In genomic region chr6:49662877-49663231, GRCh38 we compare ENCODE assay signal across 29 cellular contexts. TPM values are rescaled to one million over a fixed set of nuclear protein-coding genes. Genes with fewer than 3 reads are reported as not detected.
"Had no signal": no experiment of that assay in that cellular context is flagged by ENCODE, and none has a peak within 500 bp of the region (broad histone marks: within the 10 kb centered on the region; RNA-seq: fewer than 3 reads in every experiment).

No MANE protein-coding gene starts in this region.

- H3K27me3 ChIP-seq: adrenal gland, ascending aorta, body of pancreas had no signal

- H3K27ac ChIP-seq: adrenal gland, ascending aorta, body of pancreas, PC-9 had no signal

- H3K36me3 Mint-ChIP-seq: activated naive CD8-positive, alpha-beta T cell treated with anti-CD3 and anti-CD28 coated beads, Interleukin-2, amount 10 ng/mL, durations not matched to agents 7 days and 5 days had no signal

- H3K4me1 ChIP-seq: adrenal gland, ascending aorta, body of pancreas had no signal

- H3K9me3 ChIP-seq: adrenal gland, ascending aorta, body of pancreas had no signal

- H3K4me2 ChIP-seq: PC-9 had no signal

- H3K4me1 Mint-ChIP-seq: activated B cell treated with CpG ODN at 0.5 μM for 24 hours; activated CD4-positive, alpha-beta memory T cell treated with anti-CD3 and anti-CD28 coated beads, Interleukin-2, amount 10 ng/mL, durations not matched to agents 7 days and 5 days; activated CD4-positive, alpha-beta T cell treated with anti-CD3 and anti-CD28 coated beads, Interleukin-2, amount 10 ng/mL, durations not matched to agents 7 days and 5 days; activated T-helper 17 cell treated with anti-CD3 and anti-CD28 coated beads, Interleukin-2, amount 50 U/mL, for 72 hours; T-helper 17 cell had no signal

- H3K27me3 Mint-ChIP-seq: activated B cell treated with CpG ODN at 0.5 μM for 24 hours; activated CD4-positive, alpha-beta memory T cell treated with anti-CD3 and anti-CD28 coated beads, Interleukin-2, amount 10 ng/mL, durations not matched to agents 7 days and 5 days; activated CD4-positive, alpha-beta T cell treated with anti-CD3 and anti-CD28 coated beads, Interleukin-2, amount 10 ng/mL, durations not matched to agents 7 days and 5 days; activated naive CD8-positive, alpha-beta T cell treated with anti-CD3 and anti-CD28 coated beads, Interleukin-2, amount 10 ng/mL, durations not matched to agents 7 days and 5 days; activated T-helper 17 cell treated with anti-CD3 and anti-CD28 coated beads, Interleukin-2, amount 50 U/mL, for 72 hours; T-helper 17 cell had no signal

- H3K9me3 Mint-ChIP-seq: activated B cell treated with CpG ODN at 0.5 μM for 24 hours; activated CD4-positive, alpha-beta memory T cell treated with anti-CD3 and anti-CD28 coated beads, Interleukin-2, amount 10 ng/mL, durations not matched to agents 7 days and 5 days; activated CD4-positive, alpha-beta T cell treated with anti-CD3 and anti-CD28 coated beads, Interleukin-2, amount 10 ng/mL, durations not matched to agents 7 days and 5 days; activated naive CD4-positive, alpha-beta T cell treated with anti-CD3 and anti-CD28 coated beads for 36 hours; activated naive CD8-positive, alpha-beta T cell treated with anti-CD3 and anti-CD28 coated beads, Interleukin-2, amount 10 ng/mL, durations not matched to agents 7 days and 5 days; activated T-helper 17 cell treated with anti-CD3 and anti-CD28 coated beads, Interleukin-2, amount 50 U/mL, for 72 hours had no signal

- H2AFZ ChIP-seq: PC-9 had no signal

- H3K27ac Mint-ChIP-seq: activated B cell treated with CpG ODN at 0.5 μM for 24 hours; activated CD4-positive, alpha-beta memory T cell treated with anti-CD3 and anti-CD28 coated beads, Interleukin-2, amount 10 ng/mL, durations not matched to agents 7 days and 5 days; activated CD4-positive, alpha-beta T cell treated with anti-CD3 and anti-CD28 coated beads, Interleukin-2, amount 10 ng/mL, durations not matched to agents 7 days and 5 days; activated naive CD4-positive, alpha-beta T cell treated with anti-CD3 and anti-CD28 coated beads for 36 hours; activated naive CD8-positive, alpha-beta T cell treated with anti-CD3 and anti-CD28 coated beads, Interleukin-2, amount 10 ng/mL, durations not matched to agents 7 days and 5 days; activated T-helper 17 cell treated with anti-CD3 and anti-CD28 coated beads, Interleukin-2, amount 50 U/mL, for 72 hours; T-helper 17 cell had no signal

- ATAC-seq: activated T-helper 17 cell treated with anti-CD3 and anti-CD28 coated beads, Interleukin-2, amount 50 U/mL, for 72 hours; body of pancreas; T-helper 17 cell had no signal

- DNase-seq: activated B cell treated with CpG ODN at 0.5 μM for 24 hours; activated CD4-positive, alpha-beta memory T cell treated with anti-CD3 and anti-CD28 coated beads, Interleukin-2, amount 10 ng/mL, durations not matched to agents 7 days and 5 days; activated CD4-positive, alpha-beta T cell treated with anti-CD3 and anti-CD28 coated beads, Interleukin-2, amount 10 ng/mL, durations not matched to agents 7 days and 5 days; activated gamma-delta T cell; activated naive CD4-positive, alpha-beta T cell treated with anti-CD3 and anti-CD28 coated beads for 36 hours; activated naive CD8-positive, alpha-beta T cell treated with anti-CD3 and anti-CD28 coated beads, Interleukin-2, amount 10 ng/mL, durations not matched to agents 7 days and 5 days; activated T-cell treated with anti-CD3 and anti-CD28 coated beads for 4 hours; activated T-cell treated with anti-CD3 and anti-CD28 coated beads, Interleukin-2, amount 50 U/mL, for 48 hours; adrenal gland; body of pancreas; central memory CD4-positive, alpha-beta T cell; Kasumi-1; KBM-7; NCI-H1048; NCI-H1417; NCI-H1930; NCI-H345; NCI-H510A; NCI-H526 treated with DMSO at 0.1 percent for 48 hours; PC-9; SHP77 treated with DMSO at 0.1 percent for 48 hours; T-helper 17 cell; T-helper 9 cell had no signal

- H3K36me3 ChIP-seq: adrenal gland, ascending aorta had no signal

- H3K4me3 ChIP-seq: adrenal gland, ascending aorta, body of pancreas, PC-9 had no signal

- H3K4me3 Mint-ChIP-seq: activated B cell treated with CpG ODN at 0.5 μM for 24 hours; activated CD4-positive, alpha-beta memory T cell treated with anti-CD3 and anti-CD28 coated beads, Interleukin-2, amount 10 ng/mL, durations not matched to agents 7 days and 5 days; activated CD4-positive, alpha-beta T cell treated with anti-CD3 and anti-CD28 coated beads, Interleukin-2, amount 10 ng/mL, durations not matched to agents 7 days and 5 days; activated naive CD4-positive, alpha-beta T cell treated with anti-CD3 and anti-CD28 coated beads for 36 hours; activated naive CD8-positive, alpha-beta T cell treated with anti-CD3 and anti-CD28 coated beads, Interleukin-2, amount 10 ng/mL, durations not matched to agents 7 days and 5 days; activated T-helper 17 cell treated with anti-CD3 and anti-CD28 coated beads, Interleukin-2, amount 50 U/mL, for 72 hours; T-helper 17 cell had no signal

RNA-seq across cellular contexts. Expression of gene RHAG, which starts 26.2 kb away (rescaled TPM):
- total RNA-seq: activated B cell treated with CpG ODN at 0.5 μM for 24 hours; activated CD4-positive, alpha-beta memory T cell treated with anti-CD3 and anti-CD28 coated beads, Interleukin-2, amount 10 ng/mL, durations not matched to agents 7 days and 5 days; activated CD4-positive, alpha-beta T cell treated with anti-CD3 and anti-CD28 coated beads, Interleukin-2, amount 10 ng/mL, durations not matched to agents 7 days and 5 days; activated CD8-positive, alpha-beta memory T cell treated with anti-CD3 and anti-CD28 coated beads for 36 hours; activated naive CD4-positive, alpha-beta T cell treated with anti-CD3 and anti-CD28 coated beads for 36 hours; activated naive CD8-positive, alpha-beta T cell treated with anti-CD3 and anti-CD28 coated beads, Interleukin-2, amount 10 ng/mL, durations not matched to agents 7 days and 5 days; activated T-helper 17 cell treated with anti-CD3 and anti-CD28 coated beads, Interleukin-2, amount 50 U/mL, for 72 hours; ascending aorta; body of pancreas; bronchial epithelial cell; chondrocyte; PC-9; SK-MEL-5; T-helper 17 cell had no signal

RNA-seq across cellular contexts. Expression of gene CRISP2, which starts 50.5 kb away (rescaled TPM):
- total RNA-seq: activated B cell treated with CpG ODN at 0.5 μM for 24 hours; activated CD4-positive, alpha-beta memory T cell treated with anti-CD3 and anti-CD28 coated beads, Interleukin-2, amount 10 ng/mL, durations not matched to agents 7 days and 5 days; activated CD4-positive, alpha-beta T cell treated with anti-CD3 and anti-CD28 coated beads, Interleukin-2, amount 10 ng/mL, durations not matched to agents 7 days and 5 days; activated CD8-positive, alpha-beta memory T cell treated with anti-CD3 and anti-CD28 coated beads for 36 hours; activated naive CD4-positive, alpha-beta T cell treated with anti-CD3 and anti-CD28 coated beads for 36 hours; activated naive CD8-positive, alpha-beta T cell treated with anti-CD3 and anti-CD28 coated beads, Interleukin-2, amount 10 ng/mL, durations not matched to agents 7 days and 5 days; activated T-helper 17 cell treated with anti-CD3 and anti-CD28 coated beads, Interleukin-2, amount 50 U/mL, for 72 hours; adrenal gland; ascending aorta; body of pancreas; bronchial epithelial cell; chondrocyte; PC-9; SK-MEL-5; T-helper 17 cell had no signal
- polyA plus RNA-seq: adrenal gland had no signal
